Comparison of ENCODE assay signal across 16 cellular contexts in the genomic region with DNA sequence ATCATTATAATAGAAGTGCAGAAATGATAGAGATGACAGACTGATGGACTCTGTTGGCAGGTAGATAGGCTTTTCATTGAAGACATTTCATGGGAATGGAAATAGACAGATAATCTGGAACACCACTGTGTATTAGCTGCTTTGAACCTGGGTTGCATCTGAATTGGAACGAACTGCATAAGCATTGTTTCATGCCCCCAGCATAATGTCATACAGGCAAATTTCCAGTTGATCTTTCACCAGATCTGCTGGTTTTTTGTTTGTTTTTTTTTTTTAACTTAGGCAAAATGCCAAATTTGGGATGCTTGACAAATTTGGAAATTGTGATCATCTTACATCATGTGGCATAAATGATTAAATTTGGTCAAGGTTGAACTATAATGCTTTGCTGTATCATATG.
DNase-seq lines count a peak whose midpoint lies in the region; ATAC-seq and TF ChIP-seq lines count a peak whose summit lies in the region.
"Had no signal": no experiment of that assay in that cellular context is flagged by ENCODE, and none has a peak within 500 bp of the region (broad histone marks: within the 10 kb centered on the region; RNA-seq: fewer than 3 reads in every experiment).

No MANE protein-coding gene starts in this region.

- peak; percentile 30 for DNase-seq in NCI-H2171 treated with DMSO at 0.1 percent for 48 hours (lab: John Stamatoyannopoulos, UW)
- DNase-seq in NCI-H2171 (lab: John Stamatoyannopoulos, UW): no peak
- peak; percentile 26 for DNase-seq in M059J (ENCODE audit: low read depth)
- peak; percentile 82 for DNase-seq in NCI-H69 (lab: John Stamatoyannopoulos, UW)
- DNase-seq in endothelial cell (ENCODE audit: low spot score): no peak
- no peak for DNase-seq in GM19240 (ENCODE audit: insufficient read length, low spot score)
- DNase-seq in nephron progenitor cell: no peak
- DNase-seq: 8988T; CD4-positive, alpha-beta memory T cell; DMS153; DMS79; GDM1; HCEC 1CT had no signal

- peaks cover 11% of the 10 kb centered on the region for H3K27me3 Mint-ChIP-seq in endothelial cell (ENCODE audit: unreplicated experiment)
- H3K27me3 Mint-ChIP-seq in nephron progenitor cell (ENCODE audit: low read depth, poor library complexity): peaks cover 2% of the 10 kb centered on the region
- H3K27me3 Mint-ChIP-seq: CD4-positive, alpha-beta memory T cell had no signal

- H3K4me3 Mint-ChIP-seq in endothelial cell (ENCODE audit: unreplicated experiment): no peak overlapping the region
- no peak overlapping the region for H3K4me3 Mint-ChIP-seq in nephron progenitor cell
- H3K4me3 Mint-ChIP-seq: CD14-positive monocyte; CD4-positive, alpha-beta memory T cell; GM23338 had no signal

- H3K9me3 Mint-ChIP-seq in endothelial cell (ENCODE audit: unreplicated experiment): no peaks in the 10 kb centered on the region
- no peaks in the 10 kb centered on the region for H3K9me3 Mint-ChIP-seq in nephron progenitor cell
- H3K9me3 Mint-ChIP-seq: GM23338 had no signal

- peaks cover 27% of the 10 kb centered on the region for H3K36me3 Mint-ChIP-seq in endothelial cell (ENCODE audit: low read depth, unreplicated experiment)
- H3K36me3 Mint-ChIP-seq in nephron progenitor cell (ENCODE audit: low read depth): no peaks in the 10 kb centered on the region

- no peak for ATAC-seq in HG03175 (IDR thresholded peaks at IDR 0.05; ENCODE audit: unreplicated experiment)
- ATAC-seq: GM23338 had no signal

- H3K4me1 Mint-ChIP-seq in endothelial cell (ENCODE audit: unreplicated experiment) (no peaks in the 10 kb centered on the region), nephron progenitor cell (peaks cover 9% of the 10 kb centered on the region)
- H3K4me1 Mint-ChIP-seq: CD14-positive monocyte, GM23338 had no signal

- TF ChIP-seq CTCF in endothelial cell (IDR thresholded peaks at IDR 0.05; ENCODE audit: unreplicated experiment) (no peak), nephron progenitor cell (IDR thresholded peaks at IDR 0.05) (no peak)

- H3K27ac Mint-ChIP-seq in endothelial cell (ENCODE audit: unreplicated experiment): peak overlapping the region; percentile 7
- H3K27ac Mint-ChIP-seq in nephron progenitor cell: no peak overlapping the region
- H3K27ac Mint-ChIP-seq: CD14-positive monocyte, GM23338 had no signal

Comparison
In these comparisons a context has a peak if more than half of its experiments do, and no peak if none do; other contexts are left out.
1. DNase-seq: peak in NCI-H2171 treated with DMSO at 0.1 percent for 48 hours (single experiment), M059J (single experiment) and NCI-H69 (single experiment); none in NCI-H2171 (single experiment), endothelial cell (single experiment), GM19240 (single experiment) and nephron progenitor cell (single experiment).